In the genomic region with DNA sequence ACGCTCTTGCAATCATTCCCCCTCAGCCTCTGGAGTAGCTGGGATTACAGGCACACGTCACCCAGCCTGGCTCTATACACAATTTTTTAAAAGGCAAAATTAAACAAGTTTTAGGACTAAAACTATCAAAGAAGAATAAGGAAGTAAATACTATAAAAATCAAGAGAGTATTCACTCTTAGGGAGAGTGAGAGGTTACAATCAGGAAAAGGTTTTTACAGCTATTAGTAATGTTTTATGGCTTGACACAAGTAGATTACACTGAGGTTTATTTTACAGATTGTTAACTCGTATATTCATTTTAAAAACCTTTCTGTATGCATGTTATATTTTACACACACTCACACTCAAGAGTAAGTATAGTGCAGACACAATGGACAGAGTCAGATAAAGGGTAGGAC, we compare ENCODE assay signal across 15 cellular contexts.
A peak's percentile ranks its signal among the peaks of the same experiment; 100 is the strongest.
DNase-seq lines count a peak whose midpoint lies in the region; ATAC-seq and TF ChIP-seq lines count a peak whose summit lies in the region.
"Had no signal": no experiment of that assay in that cellular context is flagged by ENCODE, and none has a peak within 500 bp of the region (broad histone marks: within the 10 kb centered on the region; RNA-seq: fewer than 3 reads in every experiment).

No MANE protein-coding gene starts in this region.

- in situ Hi-C loops in HAP-1 (cut with MboI; ENCODE audit: low sequenced_read_pairs), result loop anchor here (10.0 kb wide), 1 partner anchor 215 kb away; no protein-coding TSS in a partner anchor

- H3K9ac ChIP-seq in PC-3 (ENCODE audit: low read length) (no peak overlapping the region), mesenchymal stem cell (ENCODE audit: low read length) (no peak overlapping the region)
- H3K9ac ChIP-seq: BLaER1 treated with 17β-estradiol and CSF1 and Interleukin-3, amounts not matched to agents 10 nM and 100 nM had no signal

- H4K91ac ChIP-seq in mesenchymal stem cell (ENCODE audit: low read length), result no peak overlapping the region

- H3K79me2 ChIP-seq in PC-3 (ENCODE audit: low read length), result no peaks in the 10 kb centered on the region

- POLR2A ChIA-PET in HEK293 (lab: Yijun Ruan, JAX) (interaction anchor here (1.2 kb wide), 1 partner anchor 78 kb away, joined by 4 read pairs; the partner anchor contains the start of gene MAN1A2), PC-3 (lab: Charles Lee; ENCODE audit: unreplicated experiment) (no interaction called here)

- no peaks in the 10 kb centered on the region for H3K9me3 ChIP-seq in HEK293 (ENCODE audit: control insufficient read depth, insufficient read depth, low read depth, low read length)
- no peaks in the 10 kb centered on the region for H3K9me3 ChIP-seq in PC-3 (ENCODE audit: low read length)
- H3K9me3 ChIP-seq in mucosa of descending colon, result no peaks in the 10 kb centered on the region
- H3K9me3 ChIP-seq in mesenchymal stem cell (ENCODE audit: control insufficient read depth, low read length), result no peaks in the 10 kb centered on the region
- H3K9me3 ChIP-seq in HAP-1, result no peaks in the 10 kb centered on the region
- H3K9me3 ChIP-seq: BLaER1 treated with 17β-estradiol and CSF1 and Interleukin-3, amounts not matched to agents 10 nM and 100 nM had no signal

- DNase-seq in PC-3 (no peak), mucosa of descending colon (no peak), mesenchymal stem cell (no peak), HAP-1 (ENCODE audit: low spot score in 2 of 2) (no peak), NOMO-1 treated with dmso at 0.1 percent for 144 hours (lab: John Stamatoyannopoulos, UW; ENCODE audit: unreplicated experiment) (no peak)
- DNase-seq: CD4-positive, alpha-beta T cell; CD8-positive, alpha-beta memory T cell; DMS53; DMS79 treated with DMSO at 0.1 percent for 48 hours; GF-D8; GOT3; HCEC 1CT had no signal

- no peak overlapping the region for H3K18ac ChIP-seq in mesenchymal stem cell (ENCODE audit: low read depth in 1 of 2, low read length in 2 of 2)

- no peak overlapping the region for H3K23ac ChIP-seq in mesenchymal stem cell (ENCODE audit: low read length in 2 of 2)

- no peak overlapping the region for H4K8ac ChIP-seq in mesenchymal stem cell (ENCODE audit: low read length)

- H3F3A ChIP-seq in PC-3 (ENCODE audit: low read length, unreplicated experiment), result no peaks in the 10 kb centered on the region

- H3K27me3 ChIP-seq in PC-3 (ENCODE audit: low read length) (no peaks in the 10 kb centered on the region), mesenchymal stem cell (ENCODE audit: control insufficient read depth in 1 of 2, insufficient read depth in 1 of 2, low read length in 2 of 2) (peaks cover 4% of the 10 kb centered on the region in 2 experiments), HAP-1 (ENCODE audit: low read depth) (no peaks in the 10 kb centered on the region)
- H3K27me3 ChIP-seq: BLaER1 treated with 17β-estradiol and CSF1 and Interleukin-3, amounts not matched to agents 10 nM and 100 nM had no signal

- H3K14ac ChIP-seq in mesenchymal stem cell (ENCODE audit: low read length in 2 of 2), result no peak overlapping the region

- intact Hi-C loops in PC-3 (cut with micrococcal nuclease), result loop anchor here (10.0 kb wide), 1 partner anchor 465 kb away; no protein-coding TSS in a partner anchor
- intact Hi-C loops in mucosa of descending colon (cut with DNase I, micrococcal nuclease), result loop anchor here (10.0 kb wide), 2 partner anchors 165 to 225 kb away; partner anchors contain the start of genes TRIM45 (in 1 of the 2) and TTF2 (in 1 of the 2)

- 100% methylated on average over 1 of the region's 3 CpGs for WGBS in mesenchymal stem cell

- no peak overlapping the region for H2BK120ac ChIP-seq in mesenchymal stem cell (ENCODE audit: low read depth, low read length)

- CTCF ChIA-PET in HEK293 (lab: Yijun Ruan, JAX) (interaction anchor here (0.5 to 1.1 kb wide), 2 partner anchors 176 to 582 kb away, joined by 3 to 4 read pairs; no protein-coding TSS in a partner anchor), PC-3 (lab: Charles Lee) (no interaction called here)

- H2BK15ac ChIP-seq in mesenchymal stem cell (ENCODE audit: low read depth, poor library complexity, severe bottlenecking), result no peak overlapping the region

- no peaks in the 10 kb centered on the region for H3K9me2 ChIP-seq in PC-3 (replicated peaks; ENCODE audit: low read length)

- H3K36me3 ChIP-seq in HEK293 (ENCODE audit: control insufficient read depth in 2 of 2, insufficient read depth in 1 of 2, low read length in 2 of 2) (no peaks in the 10 kb centered on the region), PC-3 (ENCODE audit: low read depth, low read length) (no peaks in the 10 kb centered on the region), mucosa of descending colon (ENCODE audit: low read depth) (no peaks in the 10 kb centered on the region), mesenchymal stem cell (ENCODE audit: control insufficient read depth in 1 of 2, insufficient read depth in 2 of 2, low read depth in 1 of 2, low read length in 2 of 2) (no peaks in the 10 kb centered on the region), HAP-1 (replicated peaks) (no peaks in the 10 kb centered on the region)
- H3K36me3 ChIP-seq: BLaER1 treated with 17β-estradiol and CSF1 and Interleukin-3, amounts not matched to agents 10 nM and 100 nM had no signal

- no TSS peak for BruUV-seq in PC-3 (replicated peaks; lab: Mats Ljungman, UMichigan)

- H2AK5ac ChIP-seq in mesenchymal stem cell (ENCODE audit: low read length, severe bottlenecking), result no peak overlapping the region

- TF ChIP-seq CTCF in HEK293 (tag by site-specific recombination; IDR thresholded peaks at IDR 0.05), result no peak
- no peak for TF ChIP-seq CTCF in PC-3 (conservative IDR thresholded peaks at IDR 0.05; ENCODE audit: low read depth, low read length)
- TF ChIP-seq CTCF in mucosa of descending colon (IDR thresholded peaks at IDR 0.05), result no peak

- ATAC-seq in PC-3 (peak; percentile 58), mucosa of descending colon (peak; percentile 90)

- H3K27ac ChIP-seq in HEK293 (ENCODE audit: extremely low read depth, low read depth, low read length), result no peak overlapping the region
- no peak overlapping the region for H3K27ac ChIP-seq in PC-3 (ENCODE audit: low read length)
- no peak overlapping the region for H3K27ac ChIP-seq in mesenchymal stem cell (ENCODE audit: low read length, poor library complexity, severe bottlenecking)
- H3K27ac ChIP-seq: 22Rv1; BLaER1 treated with 17β-estradiol and CSF1 and Interleukin-3, amounts not matched to agents 10 nM and 100 nM had no signal

- no peaks in the 10 kb centered on the region for H3K79me1 ChIP-seq in mesenchymal stem cell (replicated peaks; ENCODE audit: low read length, poor library complexity, severe bottlenecking)

- no peak overlapping the region for H3K4me2 ChIP-seq in PC-3 (ENCODE audit: low read length)
- H3K4me2 ChIP-seq in mesenchymal stem cell (ENCODE audit: low read length, poor library complexity, severe bottlenecking), result no peak overlapping the region
- H3K4me2 ChIP-seq: BLaER1 treated with 17β-estradiol and CSF1 and Interleukin-3, amounts not matched to agents 10 nM and 100 nM had no signal

- no peaks in the 10 kb centered on the region for H3K4me1 ChIP-seq in HEK293 (ENCODE audit: control insufficient read depth, insufficient read depth, low read length)
- H3K4me1 ChIP-seq in PC-3 (ENCODE audit: insufficient read depth, low read length), result no peaks in the 10 kb centered on the region
- no peaks in the 10 kb centered on the region for H3K4me1 ChIP-seq in mucosa of descending colon (ENCODE audit: low read depth)
- no peaks in the 10 kb centered on the region for H3K4me1 ChIP-seq in mesenchymal stem cell (ENCODE audit: control insufficient read depth, insufficient read depth, low read depth, low read length)
- H3K4me1 ChIP-seq in HAP-1, result no peaks in the 10 kb centered on the region
- H3K4me1 ChIP-seq: BLaER1 treated with 17β-estradiol and CSF1 and Interleukin-3, amounts not matched to agents 10 nM and 100 nM had no signal

- no peak overlapping the region for H2BK12ac ChIP-seq in mesenchymal stem cell (ENCODE audit: low read length in 2 of 2)

- no peaks in the 10 kb centered on the region for H4K20me1 ChIP-seq in PC-3 (ENCODE audit: low read length)
- H4K20me1 ChIP-seq: BLaER1 treated with 17β-estradiol and CSF1 and Interleukin-3, amounts not matched to agents 10 nM and 100 nM had no signal

- no peak overlapping the region for H3K4ac ChIP-seq in mesenchymal stem cell (ENCODE audit: low read depth in 1 of 2, low read length in 2 of 2)

- no peak overlapping the region for H2AFZ ChIP-seq in PC-3 (ENCODE audit: low read length)
- no peak overlapping the region for H2AFZ ChIP-seq in mesenchymal stem cell (ENCODE audit: low read depth, low read length)

- H2BK5ac ChIP-seq in mesenchymal stem cell (ENCODE audit: low read depth, low read length, poor library complexity, severe bottlenecking), result no peak overlapping the region

- H3K4me3 ChIP-seq in HEK293 (ENCODE audit: low read depth, low read length) (no peak overlapping the region), PC-3 (ENCODE audit: low read length) (no peak overlapping the region), mucosa of descending colon (no peak overlapping the region), mesenchymal stem cell (ENCODE audit: insufficient read depth in 1 of 2, low read depth in 1 of 2, low read length in 2 of 2) (no peak overlapping the region), HAP-1 (no peak overlapping the region)
- H3K4me3 ChIP-seq: BLaER1 treated with 17β-estradiol and CSF1 and Interleukin-3, amounts not matched to agents 10 nM and 100 nM had no signal

TF ChIP-seq in HEK293, 187 proteins besides CTCF, POLR2A, EP300 and RAD21 (continues in another document):
- TF ChIP-seq ZNF184 (tag by site-specific recombination; IDR thresholded peaks at IDR 0.05), result no peak
- TF ChIP-seq, protein P1, sequence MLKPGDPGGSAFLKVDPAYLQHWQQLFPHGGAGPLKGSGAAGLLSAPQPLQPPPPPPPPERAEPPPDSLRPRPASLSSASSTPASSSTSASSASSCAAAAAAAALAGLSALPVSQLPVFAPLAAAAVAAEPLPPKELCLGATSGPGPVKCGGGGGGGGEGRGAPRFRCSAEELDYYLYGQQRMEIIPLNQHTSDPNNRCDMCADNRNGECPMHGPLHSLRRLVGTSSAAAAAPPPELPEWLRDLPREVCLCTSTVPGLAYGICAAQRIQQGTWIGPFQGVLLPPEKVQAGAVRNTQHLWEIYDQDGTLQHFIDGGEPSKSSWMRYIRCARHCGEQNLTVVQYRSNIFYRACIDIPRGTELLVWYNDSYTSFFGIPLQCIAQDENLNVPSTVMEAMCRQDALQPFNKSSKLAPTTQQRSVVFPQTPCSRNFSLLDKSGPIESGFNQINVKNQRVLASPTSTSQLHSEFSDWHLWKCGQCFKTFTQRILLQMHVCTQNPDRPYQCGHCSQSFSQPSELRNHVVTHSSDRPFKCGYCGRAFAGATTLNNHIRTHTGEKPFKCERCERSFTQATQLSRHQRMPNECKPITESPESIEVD (tag by site-specific recombination; IDR thresholded peaks at IDR 0.05), result peak; percentile 49
